Comparison of ENCODE assay signal across 8 cellular contexts in genomic region chr18:32470713-32471633, GRCh38. TPM values are rescaled to one million over a fixed set of nuclear protein-coding genes. Genes with fewer than 3 reads are reported as not detected.
DNase-seq lines count a peak whose midpoint lies in the region; ATAC-seq, FAIRE-seq and TF ChIP-seq lines count a peak whose summit lies in the region.

GAREM1 (minus strand) TSS chr18:32470882; CDS start chr18:32470428, 454 bp downstream.

- H3K9me3 ChIP-seq in HUES64 (ENCODE audit: insufficient read depth, low read depth, low read length) (no peaks in the 10 kb centered on the region), OCI-LY3 (ENCODE audit: insufficient read depth, low read length) (no peaks in the 10 kb centered on the region), mucosa of descending colon (no peaks in the 10 kb centered on the region)

- no peaks in the 10 kb centered on the region for H3K36me3 ChIP-seq in HUES64 (ENCODE audit: insufficient read depth, low read length)
- no peaks in the 10 kb centered on the region for H3K36me3 ChIP-seq in OCI-LY3 (replicated peaks; ENCODE audit: low read depth, low read length)
- no peaks in the 10 kb centered on the region for H3K36me3 ChIP-seq in mucosa of descending colon (ENCODE audit: low read depth)

- H3K27ac ChIP-seq in HUES64 (ENCODE audit: low read depth, low read length) (peak within 1 kb of the TSS; percentile 62; the same call in 1 of the 2 replicates), OCI-LY3 (ENCODE audit: low read length) (no peak within 1 kb of the TSS), epithelial cell of prostate (peak within 1 kb of the TSS; percentile 67)

- no peaks in the 10 kb centered on the region for H4K20me1 ChIP-seq in OCI-LY3 (ENCODE audit: insufficient read depth, low read length)

- peaks cover 34% of the 10 kb centered on the region for H3K27me3 ChIP-seq in HUES64 (ENCODE audit: insufficient read depth, low read length)
- peaks cover 24% of the 10 kb centered on the region for H3K27me3 ChIP-seq in OCI-LY3 (ENCODE audit: low read depth, low read length)

- TF ChIP-seq CTCF in D721Med (IDR thresholded peaks at IDR 0.05; ENCODE audit: insufficient read depth, missing control alignments) (peak; percentile 50), OCI-LY3 (IDR thresholded peaks at IDR 0.05; ENCODE audit: low read depth, low read length) (peak; percentile 53), mucosa of descending colon (IDR thresholded peaks at IDR 0.05) (peak; percentile 72)

- peak within 1 kb of the TSS; percentile 70 for H3K9ac ChIP-seq in HUES64 (ENCODE audit: low read depth, low read length)
- peak within 1 kb of the TSS; percentile 59 for H3K9ac ChIP-seq in OCI-LY3 (ENCODE audit: low read length)

- DNase-seq in D721Med (ENCODE audit: insufficient read length, low spot score) (peak; percentile 92), activated T-cell treated with anti-CD3 and anti-CD28 coated beads for 4 hours (peak; percentile 65), epithelial cell of prostate (ENCODE audit: low read depth, low spot score) (peak; percentile 90), mucosa of descending colon (peak; percentile 95 to 96 (median 96))
- peak; percentile 60 for DNase-seq in stimulated activated CD8-positive, alpha-beta memory T cell treated with anti-CD3 and anti-CD28 coated beads, Interleukin-4, amount 100 ng/mL, for 24 hours (ENCODE audit: low read depth)

- intact Hi-C loops in mucosa of descending colon (cut with DNase I, micrococcal nuclease), result loop anchor here (5.0 to 10.0 kb wide), 5 partner anchors 74 to 314 kb away; no protein-coding TSS in a partner anchor

- H3K4me1 ChIP-seq in HUES64 (ENCODE audit: insufficient read depth, low read length), result peaks cover 10% of the 10 kb centered on the region; the same call in 1 of the 2 replicates
- H3K4me1 ChIP-seq in OCI-LY3 (ENCODE audit: low read length), result peaks cover 23% of the 10 kb centered on the region
- peaks cover 9% of the 10 kb centered on the region for H3K4me1 ChIP-seq in mucosa of descending colon (ENCODE audit: low read depth)

- FAIRE-seq in D721Med (lab: Jason Lieb, UNC), result peak; percentile 64

- peak; percentile 98 for ATAC-seq in GM21515 (IDR thresholded peaks at IDR 0.05; ENCODE audit: unreplicated experiment)
- peak; percentile 95 for ATAC-seq in mucosa of descending colon

- H3K4me3 ChIP-seq in HUES64 (ENCODE audit: low read length) (peak within 1 kb of the TSS; percentile 79), OCI-LY3 (ENCODE audit: low read length) (peak within 1 kb of the TSS; percentile 92), mucosa of descending colon (peak within 1 kb of the TSS; percentile 54)

- H3K4me2 ChIP-seq in OCI-LY3 (ENCODE audit: low read length), result peak within 1 kb of the TSS; percentile 93

- peak within 1 kb of the TSS; percentile 92 for H2AFZ ChIP-seq in OCI-LY3 (ENCODE audit: low read depth, low read length)

- H3K79me2 ChIP-seq in OCI-LY3 (ENCODE audit: low read length), result no peaks in the 10 kb centered on the region

- under 1% methylated on average over 82 of the region's 82 CpGs for WGBS in HUES64

RNA-seq across cellular contexts. Expression of gene GAREM1, which starts in this region (rescaled TPM):
- 4.3 TPM for polyA plus RNA-seq in HUES64 (2013, experiment 1 of 2)
- 4.8 TPM for polyA plus RNA-seq in HUES64 (2013, experiment 2 of 2)
- 10 to 100 TPM; 14.5 to 29.0 (median 19.6) TPM for total RNA-seq in mucosa of descending colon
